28 cellular contexts compared by ENCODE assay signal in genomic region chr7:27970350-27970749, GRCh38.
"Had no signal": no experiment of that assay in that cellular context is flagged by ENCODE, and none has a peak within 500 bp of the region (broad histone marks: within the 10 kb centered on the region; RNA-seq: fewer than 3 reads in every experiment).

No MANE protein-coding gene starts in this region.

- H3K4me1 ChIP-seq: left lung, psoas muscle, upper lobe of left lung had no signal

- H3K9me3 Mint-ChIP-seq: mesothelial cell of epicardium; nephron progenitor cell; stimulated activated memory B cell treated with anti-CD40 and anti-IgM and Interleukin-4, amounts not matched to agents 10 μg/mL and 1 μg/mL and 100 μg/mL, for 72 hours; stimulated activated naive CD8-positive, alpha-beta T cell treated with anti-CD3 and anti-CD28 coated beads, Interleukin-15, Interleukin-2, amounts not matched to agents 100 ng/mL and 50 ng/mL, for 24 hours had no signal

- H3K36me3 Mint-ChIP-seq: mesothelial cell of epicardium had no signal

- H3K4me3 ChIP-seq: coronary artery, esophagus muscularis mucosa, heart right ventricle, left lung, mucosa of descending colon, psoas muscle, sigmoid colon, thoracic aorta, tibial nerve, upper lobe of left lung had no signal

- H3K27ac Mint-ChIP-seq: mesothelial cell of epicardium; nephron progenitor cell; stimulated activated naive CD8-positive, alpha-beta T cell treated with anti-CD3 and anti-CD28 coated beads, Interleukin-15, Interleukin-2, amounts not matched to agents 100 ng/mL and 50 ng/mL, for 24 hours had no signal

- H3K27me3 ChIP-seq: esophagus muscularis mucosa, heart right ventricle, left lung, sigmoid colon, tibial nerve, upper lobe of left lung had no signal

- H3K4me3 Mint-ChIP-seq: mesothelial cell of epicardium; naive B cell; nephron progenitor cell; stimulated activated memory B cell treated with anti-CD40 and anti-IgM and Interleukin-4, amounts not matched to agents 10 μg/mL and 1 μg/mL and 100 μg/mL, for 72 hours; stimulated activated naive CD8-positive, alpha-beta T cell treated with anti-CD3 and anti-CD28 coated beads, Interleukin-15, Interleukin-2, amounts not matched to agents 100 ng/mL and 50 ng/mL, for 24 hours had no signal

- H3K9me3 ChIP-seq: esophagus muscularis mucosa, heart right ventricle, left lung, mucosa of descending colon, psoas muscle, sigmoid colon, thoracic aorta, tibial nerve, upper lobe of left lung had no signal

- H3K27me3 Mint-ChIP-seq: naive B cell; stimulated activated memory B cell treated with anti-CD40 and anti-IgM and Interleukin-4, amounts not matched to agents 10 μg/mL and 1 μg/mL and 100 μg/mL, for 72 hours; stimulated activated naive CD8-positive, alpha-beta T cell treated with anti-CD3 and anti-CD28 coated beads, Interleukin-15, Interleukin-2, amounts not matched to agents 100 ng/mL and 50 ng/mL, for 24 hours had no signal

- DNase-seq: dermis blood vessel endothelial cell; effector memory CD4-positive, alpha-beta T cell; foreskin melanocyte; glutamatergic neuron; heart right ventricle; hippocampal formation; left cardiac atrium; left lung; mesenchymal stem cell; mucosa of descending colon; naive B cell; nephron progenitor cell; psoas muscle; right cardiac atrium; sigmoid colon; stimulated activated CD4-positive, alpha-beta T cell treated with anti-CD3 and anti-CD28 coated beads, Interleukin-2, amount 100 ng/mL, for 24 hours; stimulated activated CD4-positive, alpha-beta T cell treated with anti-CD3 and anti-CD28 coated beads, Interleukin-4, amount 100 ng/mL, for 24 hours; upper lobe of left lung had no signal

- ATAC-seq: heart right ventricle; left cardiac atrium; left lung; mucosa of descending colon; psoas muscle; right cardiac atrium; stimulated activated memory B cell treated with anti-CD40 and anti-IgM and Interleukin-4, amounts not matched to agents 10 μg/mL and 1 μg/mL and 100 μg/mL, for 72 hours had no signal

- FAIRE-seq: endothelial cell of umbilical vein, islet of Langerhans, urothelium cell line had no signal

- H3K27ac ChIP-seq: coronary artery, esophagus muscularis mucosa, heart right ventricle, left lung, psoas muscle, sigmoid colon, thoracic aorta, tibial nerve, upper lobe of left lung had no signal

- H3K36me3 ChIP-seq: esophagus muscularis mucosa, left lung, sigmoid colon, thoracic aorta, tibial nerve, upper lobe of left lung had no signal
